21 cellular contexts compared by ENCODE assay signal in genomic region chr1:168887381-168887780, GRCh38.
"Had no signal": no experiment of that assay in that cellular context is flagged by ENCODE, and none has a peak within 500 bp of the region (broad histone marks: within the 10 kb centered on the region; RNA-seq: fewer than 3 reads in every experiment).

No MANE protein-coding gene starts in this region.

- DNase-seq: Kasumi-1; MM.1S; NCI-H1092 treated with DMSO at 0.1 percent for 48 hours; NCI-H1436; NCI-H1930; NCI-H2081; NCI-H2107; NCI-H2227 treated with DMSO at 0.1 percent for 48 hours; NCI-H524; NCI-H526 treated with DMSO at 0.1 percent for 48 hours; NCI-H748 treated with DMSO at 0.1 percent for 48 hours; NK-92 treated with Interleukin-12 subunit alpha and Interleukin-12 subunit beta, amount 100 ng/mL, for 24 hours; PC-3; SHP77 treated with DMSO at 0.1 percent for 48 hours; SJCRH30 had no signal

- H3K9me3 ChIP-seq: SJCRH30 had no signal

- H3K27me3 ChIP-seq: SJCRH30 had no signal

- H3K4me3 ChIP-seq: K562, SJCRH30 had no signal

- H3K9ac ChIP-seq: KMS-11 had no signal

- H3K4me1 ChIP-seq: SJCRH30 had no signal

- H3K27ac ChIP-seq: HL-60, KMS-11, RWPE1, SJCRH30 had no signal

- H3K4me2 ChIP-seq: KMS-11 had no signal

- H3K36me3 ChIP-seq: SJCRH30 had no signal

- ATAC-seq: K562, Panc1, PC-3, SK-N-SH treated with all-trans-retinoic acid at 6 μM for 48 hours had no signal
